In the genomic region with DNA sequence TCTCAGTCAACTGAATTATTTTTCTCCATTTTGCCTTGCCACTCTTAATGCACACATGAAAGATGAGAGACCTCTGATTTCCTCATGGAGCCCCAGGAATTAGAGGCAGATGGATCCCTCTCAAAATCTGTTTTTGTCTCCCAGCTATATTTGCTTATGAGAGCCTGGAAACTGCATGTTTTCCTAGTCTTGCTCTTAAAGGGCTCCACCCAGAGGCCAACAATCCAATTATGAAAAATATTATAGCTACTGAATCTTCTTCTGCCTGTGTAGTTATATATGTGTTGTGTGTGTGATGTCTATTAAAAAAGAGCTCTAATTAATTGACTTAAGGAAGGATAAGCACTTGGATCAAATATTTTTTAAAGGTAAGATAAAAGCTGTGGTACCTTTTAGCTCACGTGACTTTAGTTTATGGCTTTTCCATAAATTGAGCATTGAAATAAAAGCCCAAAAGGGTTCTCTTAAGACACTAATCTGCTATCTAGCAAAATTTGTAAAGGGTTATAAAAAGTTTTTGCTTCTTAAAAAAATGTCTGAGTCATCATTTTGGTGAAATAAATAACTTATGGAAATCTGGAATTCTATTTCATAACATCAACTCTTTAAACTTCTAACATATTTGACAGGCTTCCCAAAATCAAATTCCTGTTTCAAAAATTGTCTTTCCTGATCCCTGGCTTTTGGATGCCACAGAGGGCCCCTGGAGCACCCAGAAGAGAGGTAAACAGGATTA, we compare ENCODE assay signal across 11 cellular contexts. TPM values are rescaled to one million over a fixed set of nuclear protein-coding genes. Genes with fewer than 3 reads are reported as not detected.
DNase-seq lines count a peak whose midpoint lies in the region; ATAC-seq, FAIRE-seq and TF ChIP-seq lines count a peak whose summit lies in the region.
"Had no signal": no experiment of that assay in that cellular context is flagged by ENCODE, and none has a peak within 500 bp of the region (broad histone marks: within the 10 kb centered on the region; RNA-seq: fewer than 3 reads in every experiment).

No MANE protein-coding gene starts in this region.

- no peaks in the 10 kb centered on the region for H3K9me2 ChIP-seq in SK-N-SH

- CTCF ChIA-PET in SK-N-SH (lab: Yijun Ruan, JAX), result interaction anchor here (0.7 to 1.4 kb wide), 9 partner anchors 9 to 237 kb away, joined by 3 to 6 read pairs (median 3); no protein-coding TSS in a partner anchor

- ATAC-seq in SK-N-SH treated with all-trans-retinoic acid at 6 μM for 48 hours, result no peak
- no peak for ATAC-seq in HG03045 (IDR thresholded peaks at IDR 0.05; ENCODE audit: unreplicated experiment)

- no peak overlapping the region for H3K27ac Mint-ChIP-seq in neural crest cell (ENCODE audit: unreplicated experiment)

- peak; percentile 48; the same call in 1 of the 2 replicates for TF ChIP-seq RAD21 in SK-N-SH (IDR thresholded peaks at IDR 0.05; ENCODE audit: low read length)

- 28% methylated on average over 1 of the region's 1 CpG for WGBS in SK-N-SH (ENCODE audit: low lambda C conversion rate)

- no peaks in the 10 kb centered on the region for H3K36me3 Mint-ChIP-seq in neural crest cell (ENCODE audit: low read depth)

- POLR2A ChIA-PET in SK-N-SH (lab: Yijun Ruan, JAX), result no interaction called here

- no peaks in the 10 kb centered on the region for H3K4me1 ChIP-seq in SK-N-SH (ENCODE audit: control insufficient read depth in 1 of 2, insufficient read depth in 2 of 2, low read depth in 1 of 2, low read length in 1 of 2)
- H3K4me1 ChIP-seq: spleen had no signal

- no peaks in the 10 kb centered on the region for H4K20me1 ChIP-seq in SK-N-SH (ENCODE audit: insufficient read depth)

- H3K27me3 ChIP-seq in SK-N-SH (ENCODE audit: insufficient read depth), result no peaks in the 10 kb centered on the region; the same call in none of the 2 replicates
- H3K27me3 ChIP-seq: spleen had no signal

- TF ChIP-seq CTCF in SK-N-SH (IDR thresholded peaks at IDR 0.05) (peak; percentile 37; the same call in 1 of the 2 replicates), neural crest cell (conservative IDR thresholded peaks at IDR 0.05) (peak; percentile 56)

- no peak overlapping the region for H3K9ac ChIP-seq in SK-N-SH
- H3K9ac ChIP-seq: KMS-11 had no signal

- H3K4me3 Mint-ChIP-seq in neural crest cell, result no peak overlapping the region

- no peaks in the 10 kb centered on the region for H3K9me3 Mint-ChIP-seq in neural crest cell

- no peak overlapping the region for H3K4me3 ChIP-seq in SK-N-SH (ENCODE audit: low read depth in 2 of 2, low read length in 1 of 2)
- H3K4me3 ChIP-seq: spleen had no signal

- no peak for DNase-seq in SK-N-SH
- peak; percentile 83 for DNase-seq in NCI-H1694 (lab: John Stamatoyannopoulos, UW)
- DNase-seq in neural crest cell (ENCODE audit: low read depth, low spot score), result no peak
- DNase-seq in stimulated activated CD4-positive, alpha-beta T cell treated with anti-CD3 and anti-CD28 coated beads, Interleukin-15, amount 100 ng/mL, for 24 hours, result no peak
- DNase-seq in activated T-cell treated with anti-CD3 and anti-CD28 coated beads, Interleukin-2, amount 50 U/mL, for 48 hours, result no peak
- DNase-seq: C1 segment of cervical spinal cord, spleen had no signal

- peaks cover 7% of the 10 kb centered on the region; the same call in 1 of the 2 replicates for H3K9me3 ChIP-seq in SK-N-SH

- H3K36me3 ChIP-seq in SK-N-SH (replicated peaks in 1 of 2; ENCODE audit: control insufficient read depth in 1 of 2, insufficient read depth in 2 of 2, low read length in 1 of 2), result no peaks in the 10 kb centered on the region
- H3K36me3 ChIP-seq: spleen had no signal

- H3F3A ChIP-seq in SK-N-SH (replicated peaks; ENCODE audit: insufficient read depth), result no peaks in the 10 kb centered on the region

- no peak overlapping the region for H2AFZ ChIP-seq in SK-N-SH (ENCODE audit: low read depth)

- H3K4me2 ChIP-seq in SK-N-SH, result no peak overlapping the region
- H3K4me2 ChIP-seq: KMS-11 had no signal

- no peak overlapping the region for H3K27ac ChIP-seq in SK-N-SH (ENCODE audit: low read depth in 2 of 2, low read length in 1 of 2)
- H3K27ac ChIP-seq: KMS-11, spleen had no signal

- H3K27me3 Mint-ChIP-seq in neural crest cell (ENCODE audit: low read depth), result peaks cover 19% of the 10 kb centered on the region

- peaks cover 9% of the 10 kb centered on the region for H3K4me1 Mint-ChIP-seq in neural crest cell

- TF ChIP-seq EP300 in SK-N-SH (IDR thresholded peaks at IDR 0.05; ENCODE audit: borderline replicate concordance in 1 of 2, low read depth in 1 of 2, low read length in 1 of 2), result no peak

- H3K79me2 ChIP-seq in SK-N-SH (ENCODE audit: insufficient read depth), result no peaks in the 10 kb centered on the region

- FAIRE-seq in TTC549 (lab: Jason Lieb, UNC), result peak; percentile 9

TF ChIP-seq in SK-N-SH, 30 proteins besides CTCF, POLR2A, EP300 and RAD21 (continues in another document):
- TF ChIP-seq, protein P1, sequence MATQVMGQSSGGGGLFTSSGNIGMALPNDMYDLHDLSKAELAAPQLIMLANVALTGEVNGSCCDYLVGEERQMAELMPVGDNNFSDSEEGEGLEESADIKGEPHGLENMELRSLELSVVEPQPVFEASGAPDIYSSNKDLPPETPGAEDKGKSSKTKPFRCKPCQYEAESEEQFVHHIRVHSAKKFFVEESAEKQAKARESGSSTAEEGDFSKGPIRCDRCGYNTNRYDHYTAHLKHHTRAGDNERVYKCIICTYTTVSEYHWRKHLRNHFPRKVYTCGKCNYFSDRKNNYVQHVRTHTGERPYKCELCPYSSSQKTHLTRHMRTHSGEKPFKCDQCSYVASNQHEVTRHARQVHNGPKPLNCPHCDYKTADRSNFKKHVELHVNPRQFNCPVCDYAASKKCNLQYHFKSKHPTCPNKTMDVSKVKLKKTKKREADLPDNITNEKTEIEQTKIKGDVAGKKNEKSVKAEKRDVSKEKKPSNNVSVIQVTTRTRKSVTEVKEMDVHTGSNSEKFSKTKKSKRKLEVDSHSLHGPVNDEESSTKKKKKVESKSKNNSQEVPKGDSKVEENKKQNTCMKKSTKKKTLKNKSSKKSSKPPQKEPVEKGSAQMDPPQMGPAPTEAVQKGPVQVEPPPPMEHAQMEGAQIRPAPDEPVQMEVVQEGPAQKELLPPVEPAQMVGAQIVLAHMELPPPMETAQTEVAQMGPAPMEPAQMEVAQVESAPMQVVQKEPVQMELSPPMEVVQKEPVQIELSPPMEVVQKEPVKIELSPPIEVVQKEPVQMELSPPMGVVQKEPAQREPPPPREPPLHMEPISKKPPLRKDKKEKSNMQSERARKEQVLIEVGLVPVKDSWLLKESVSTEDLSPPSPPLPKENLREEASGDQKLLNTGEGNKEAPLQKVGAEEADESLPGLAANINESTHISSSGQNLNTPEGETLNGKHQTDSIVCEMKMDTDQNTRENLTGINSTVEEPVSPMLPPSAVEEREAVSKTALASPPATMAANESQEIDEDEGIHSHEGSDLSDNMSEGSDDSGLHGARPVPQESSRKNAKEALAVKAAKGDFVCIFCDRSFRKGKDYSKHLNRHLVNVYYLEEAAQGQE (IDR thresholded peaks at IDR 0.05; ENCODE audit: low read depth, low read length), result no peak
- no peak for TF ChIP-seq NFIC (IDR thresholded peaks at IDR 0.05; ENCODE audit: borderline replicate concordance)
- no peak for TF ChIP-seq MXI1 (IDR thresholded peaks at IDR 0.05; ENCODE audit: low read depth, low read length)

TF ChIP-seq in SK-N-SH treated with all-trans-retinoic acid at 6 μM for 48 hours, 23 proteins besides CTCF, POLR2A, EP300 and RAD21 (continues in another document):
- TF ChIP-seq, protein P2, sequence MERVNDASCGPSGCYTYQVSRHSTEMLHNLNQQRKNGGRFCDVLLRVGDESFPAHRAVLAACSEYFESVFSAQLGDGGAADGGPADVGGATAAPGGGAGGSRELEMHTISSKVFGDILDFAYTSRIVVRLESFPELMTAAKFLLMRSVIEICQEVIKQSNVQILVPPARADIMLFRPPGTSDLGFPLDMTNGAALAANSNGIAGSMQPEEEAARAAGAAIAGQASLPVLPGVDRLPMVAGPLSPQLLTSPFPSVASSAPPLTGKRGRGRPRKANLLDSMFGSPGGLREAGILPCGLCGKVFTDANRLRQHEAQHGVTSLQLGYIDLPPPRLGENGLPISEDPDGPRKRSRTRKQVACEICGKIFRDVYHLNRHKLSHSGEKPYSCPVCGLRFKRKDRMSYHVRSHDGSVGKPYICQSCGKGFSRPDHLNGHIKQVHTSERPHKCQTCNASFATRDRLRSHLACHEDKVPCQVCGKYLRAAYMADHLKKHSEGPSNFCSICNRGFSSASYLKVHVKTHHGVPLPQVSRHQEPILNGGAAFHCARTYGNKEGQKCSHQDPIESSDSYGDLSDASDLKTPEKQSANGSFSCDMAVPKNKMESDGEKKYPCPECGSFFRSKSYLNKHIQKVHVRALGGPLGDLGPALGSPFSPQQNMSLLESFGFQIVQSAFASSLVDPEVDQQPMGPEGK (CRISPR knock-in tag; IDR thresholded peaks at IDR 0.05; ENCODE audit: borderline replicate concordance), result no peak
- no peak for TF ChIP-seq GLIS3 (CRISPR knock-in tag; IDR thresholded peaks at IDR 0.05)
- no peak for TF ChIP-seq ZNF565 (CRISPR knock-in tag; conservative IDR thresholded peaks at IDR 0.05; ENCODE audit: low read depth)
- TF ChIP-seq TCF4 (CRISPR knock-in tag; IDR thresholded peaks at IDR 0.05; ENCODE audit: borderline replicate concordance), result no peak
- TF ChIP-seq ZFP30 (CRISPR knock-in tag; IDR thresholded peaks at IDR 0.05), result no peak
- TF ChIP-seq, protein P3, sequence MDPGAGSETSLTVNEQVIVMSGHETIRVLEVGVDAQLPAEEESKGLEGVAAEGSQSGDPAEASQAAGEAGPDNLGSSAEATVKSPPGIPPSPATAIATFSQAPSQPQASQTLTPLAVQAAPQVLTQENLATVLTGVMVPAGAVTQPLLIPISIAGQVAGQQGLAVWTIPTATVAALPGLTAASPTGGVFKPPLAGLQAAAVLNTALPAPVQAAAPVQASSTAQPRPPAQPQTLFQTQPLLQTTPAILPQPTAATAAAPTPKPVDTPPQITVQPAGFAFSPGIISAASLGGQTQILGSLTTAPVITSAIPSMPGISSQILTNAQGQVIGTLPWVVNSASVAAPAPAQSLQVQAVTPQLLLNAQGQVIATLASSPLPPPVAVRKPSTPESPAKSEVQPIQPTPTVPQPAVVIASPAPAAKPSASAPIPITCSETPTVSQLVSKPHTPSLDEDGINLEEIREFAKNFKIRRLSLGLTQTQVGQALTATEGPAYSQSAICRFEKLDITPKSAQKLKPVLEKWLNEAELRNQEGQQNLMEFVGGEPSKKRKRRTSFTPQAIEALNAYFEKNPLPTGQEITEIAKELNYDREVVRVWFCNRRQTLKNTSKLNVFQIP (CRISPR knock-in tag; IDR thresholded peaks at IDR 0.05; ENCODE audit: borderline replicate concordance, low read depth), result no peak

RNA-seq across cellular contexts. Expression of a gene that starts 31.2 kb away (rescaled TPM):
- polyA plus RNA-seq in SK-N-SH (2012; rRNA removed), result 0.03 and 0.08 TPM in 2 replicates
- 0.01 and 0.04 TPM in 2 replicates for polyA plus RNA-seq in SK-N-SH (2012; cell fraction: cytosol; rRNA removed)
- 0.47 and 0.67 TPM in 2 replicates for polyA plus RNA-seq in SK-N-SH (2012; cell fraction: nucleus; rRNA removed)
- total RNA-seq in neural crest cell, result not detected in 2 replicates

RNA-seq across cellular contexts. Expression of a gene that starts 45.6 kb away (rescaled TPM):
- not detected in 2 replicates for polyA plus RNA-seq in SK-N-SH (2012; rRNA removed)
- polyA plus RNA-seq in SK-N-SH (2012; cell fraction: cytosol; rRNA removed), result not detected in 2 replicates
- polyA plus RNA-seq in SK-N-SH (2012; cell fraction: nucleus; rRNA removed), result not detected in 2 replicates
- total RNA-seq in neural crest cell, result not detected in 2 replicates
- total RNA-seq: spleen had no signal
- polyA plus RNA-seq: spleen had no signal

RNA-seq across cellular contexts. Expression of a gene that starts 59.0 kb away (rescaled TPM):
- polyA plus RNA-seq in SK-N-SH (2012; rRNA removed), result 129 and 149 TPM in 2 replicates
- 55.4 and 71.0 TPM in 2 replicates for polyA plus RNA-seq in SK-N-SH (2012; cell fraction: cytosol; rRNA removed)
- 527 and 606 TPM in 2 replicates for polyA plus RNA-seq in SK-N-SH (2012; cell fraction: nucleus; rRNA removed)
- total RNA-seq in neural crest cell, result 108 and 111 TPM in 2 replicates
